11 cellular contexts compared by ENCODE assay signal in the genomic region with DNA sequence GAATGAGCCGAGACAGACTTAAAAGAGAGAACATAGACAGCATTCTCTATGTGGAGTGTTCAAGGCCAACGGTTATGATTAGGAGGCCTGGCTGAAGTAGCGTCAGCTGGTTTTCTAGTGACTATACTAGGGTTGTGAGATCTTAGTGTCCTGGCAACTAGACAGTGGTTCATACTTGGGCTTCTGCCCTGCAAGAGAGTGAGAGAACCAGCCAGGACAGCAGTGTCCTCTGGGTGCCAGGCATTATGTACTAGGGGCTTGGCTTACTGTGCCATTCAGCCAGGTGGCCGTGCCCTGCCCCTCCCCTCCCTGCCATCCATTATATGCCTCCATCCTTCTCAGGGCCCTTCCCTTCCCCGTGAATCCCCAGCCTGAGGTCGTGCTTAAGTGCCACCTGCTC. TPM values are rescaled to one million over a fixed set of nuclear protein-coding genes. Genes with fewer than 3 reads are reported as not detected.
A peak's percentile ranks its signal among the peaks of the same experiment; 100 is the strongest.
DNase-seq lines count a peak whose midpoint lies in the region; ATAC-seq and TF ChIP-seq lines count a peak whose summit lies in the region.
"Had no signal": no experiment of that assay in that cellular context is flagged by ENCODE, and none has a peak within 500 bp of the region (broad histone marks: within the 10 kb centered on the region; RNA-seq: fewer than 3 reads in every experiment).

No MANE protein-coding gene starts in this region.

- CTCF ChIA-PET in SK-N-SH (lab: Yijun Ruan, JAX) = interaction anchor here (0.7 kb wide), 1 partner anchor 40 kb away, joined by 3 read pairs; no protein-coding TSS in a partner anchor

- ATAC-seq in SK-N-SH treated with all-trans-retinoic acid at 6 μM for 48 hours (no peak), body of pancreas (no peak), HG03139 (IDR thresholded peaks at IDR 0.05; ENCODE audit: unreplicated experiment) (no peak)
- ATAC-seq: HCT116 had no signal

- no peak for TF ChIP-seq POLR2A in body of pancreas (IDR thresholded peaks at IDR 0.05)

- H3K27ac ChIP-seq in SK-N-SH (ENCODE audit: low read depth in 2 of 2, low read length in 1 of 2) (peak overlapping the region in 1 of 2 experiments; percentile 10; a peak in 1 of 4 replicates), ascending aorta (peak overlapping the region; percentile 11 to 56), muscle layer of colon (ENCODE audit: low read depth, low read length) (peak overlapping the region; percentile 7), body of pancreas (no peak overlapping the region)
- H3K27ac ChIP-seq: vagina had no signal

- H3K9ac ChIP-seq in SK-N-SH = no peak overlapping the region
- H3K9ac ChIP-seq in muscle layer of colon (ENCODE audit: low read length) = no peak overlapping the region

- TF ChIP-seq CTCF in SK-N-SH (IDR thresholded peaks at IDR 0.05) (no peak), ascending aorta (IDR thresholded peaks at IDR 0.05) (no peak), body of pancreas (IDR thresholded peaks at IDR 0.05) (no peak)

- no peaks in the 10 kb centered on the region for H3K9me3 ChIP-seq in SK-N-SH
- no peaks in the 10 kb centered on the region for H3K9me3 ChIP-seq in ascending aorta
- no peaks in the 10 kb centered on the region for H3K9me3 ChIP-seq in muscle layer of colon (ENCODE audit: low read length)
- H3K9me3 ChIP-seq in body of pancreas = no peaks in the 10 kb centered on the region
- H3K9me3 ChIP-seq: vagina had no signal

- H2AFZ ChIP-seq in SK-N-SH (ENCODE audit: low read depth) = no peak overlapping the region

- no peaks in the 10 kb centered on the region for H3K9me2 ChIP-seq in SK-N-SH

- H4K20me1 ChIP-seq in SK-N-SH (ENCODE audit: insufficient read depth) = peaks cover 66% of the 10 kb centered on the region

- no peak overlapping the region for H3K4me3 ChIP-seq in SK-N-SH (ENCODE audit: low read depth in 2 of 2, low read length in 1 of 2)
- H3K4me3 ChIP-seq in ascending aorta = no peak overlapping the region
- no peak overlapping the region for H3K4me3 ChIP-seq in muscle layer of colon (ENCODE audit: low read depth in 1 of 2, low read length in 2 of 2)
- no peak overlapping the region for H3K4me3 ChIP-seq in body of pancreas
- H3K4me3 ChIP-seq: vagina had no signal

- intact Hi-C loops in ascending aorta (cut with DNase I) = no loop called here
- intact Hi-C loops in body of pancreas (cut with DNase I) = no loop called here

- peak overlapping the region; percentile 17; the same call in 1 of the 2 replicates for H3K4me2 ChIP-seq in SK-N-SH

- peaks cover 100% of the 10 kb centered on the region for H3K79me2 ChIP-seq in SK-N-SH (ENCODE audit: insufficient read depth)

- TF ChIP-seq EP300 in SK-N-SH (IDR thresholded peaks at IDR 0.05; ENCODE audit: borderline replicate concordance in 1 of 2, low read depth in 1 of 2, low read length in 1 of 2) = no peak

- H3K36me3 ChIP-seq in SK-N-SH (replicated peaks in 1 of 2; ENCODE audit: control insufficient read depth in 1 of 2, insufficient read depth in 2 of 2, low read length in 1 of 2) (peaks cover 0 to 6% of the 10 kb centered on the region in 2 experiments), ascending aorta (no peaks in the 10 kb centered on the region), muscle layer of colon (ENCODE audit: insufficient read depth, low read length) (no peaks in the 10 kb centered on the region), body of pancreas (replicated peaks in 1 of 2; ENCODE audit: insufficient read depth in 1 of 2, low read depth in 2 of 2) (no peaks in the 10 kb centered on the region)
- H3K36me3 ChIP-seq: vagina had no signal

- WGBS in SK-N-SH (ENCODE audit: low lambda C conversion rate) = 91% methylated on average over 6 of the region's 6 CpGs
- 62 to 73% methylated on average over 6 of the region's 6 CpGs for WGBS in body of pancreas, 2 donors

- DNase-seq in SK-N-SH = no peak
- DNase-seq in ascending aorta (ENCODE audit: low spot score in 2 of 2) = no peak
- no peak for DNase-seq in body of pancreas
- DNase-seq in T-helper 9 cell = no peak
- no peak for DNase-seq in AG08396 (ENCODE audit: low spot score)
- DNase-seq: activated naive CD8-positive, alpha-beta T cell treated with anti-CD3 and anti-CD28 coated beads for 36 hours had no signal

- POLR2A ChIA-PET in SK-N-SH (lab: Yijun Ruan, JAX) = no interaction called here

- TF ChIP-seq RAD21 in SK-N-SH (IDR thresholded peaks at IDR 0.05; ENCODE audit: low read length) = no peak

- H3K27me3 ChIP-seq in SK-N-SH (ENCODE audit: insufficient read depth) (no peaks in the 10 kb centered on the region), ascending aorta (no peaks in the 10 kb centered on the region), muscle layer of colon (ENCODE audit: control insufficient read depth in 1 of 2, insufficient read depth in 2 of 2, low read length in 2 of 2) (no peaks in the 10 kb centered on the region), body of pancreas (no peaks in the 10 kb centered on the region)
- H3K27me3 ChIP-seq: vagina had no signal

- H3K4me1 ChIP-seq in SK-N-SH (ENCODE audit: control insufficient read depth in 1 of 2, insufficient read depth in 2 of 2, low read depth in 1 of 2, low read length in 1 of 2) (peaks cover 43 to 72% of the 10 kb centered on the region in 2 experiments; a peak in 3 of 4 replicates), ascending aorta (peaks cover 5 to 49% of the 10 kb centered on the region in 2 donors), muscle layer of colon (ENCODE audit: insufficient read depth, low read length) (peaks cover 54% of the 10 kb centered on the region), body of pancreas (peaks cover 22% of the 10 kb centered on the region)

- peaks cover 25% of the 10 kb centered on the region for H3F3A ChIP-seq in SK-N-SH (replicated peaks; ENCODE audit: insufficient read depth)

TF ChIP-seq in SK-N-SH, 30 proteins besides CTCF, POLR2A, EP300 and RAD21 (continues in another document):
- TF ChIP-seq FOXJ3 (CRISPR knock-in tag; IDR thresholded peaks at IDR 0.05) (no peak), YY1 (IDR thresholded peaks at IDR 0.05; ENCODE audit: low read depth) (no peak), REST (IDR thresholded peaks at IDR 0.05; ENCODE audit: low read depth, low read length) (no peak), TEAD4 (IDR thresholded peaks at IDR 0.05; ENCODE audit: borderline replicate concordance, insufficient read depth) (no peak), CHD2 (IDR thresholded peaks at IDR 0.05; ENCODE audit: low read length, partially characterized antibody) (no peak)

TF ChIP-seq in SK-N-SH treated with all-trans-retinoic acid at 6 μM for 48 hours, 23 proteins besides CTCF, POLR2A, EP300 and RAD21:
- no peak for TF ChIP-seq CSRNP3 (CRISPR knock-in tag; IDR thresholded peaks at IDR 0.05)
- TF ChIP-seq, protein P1, sequence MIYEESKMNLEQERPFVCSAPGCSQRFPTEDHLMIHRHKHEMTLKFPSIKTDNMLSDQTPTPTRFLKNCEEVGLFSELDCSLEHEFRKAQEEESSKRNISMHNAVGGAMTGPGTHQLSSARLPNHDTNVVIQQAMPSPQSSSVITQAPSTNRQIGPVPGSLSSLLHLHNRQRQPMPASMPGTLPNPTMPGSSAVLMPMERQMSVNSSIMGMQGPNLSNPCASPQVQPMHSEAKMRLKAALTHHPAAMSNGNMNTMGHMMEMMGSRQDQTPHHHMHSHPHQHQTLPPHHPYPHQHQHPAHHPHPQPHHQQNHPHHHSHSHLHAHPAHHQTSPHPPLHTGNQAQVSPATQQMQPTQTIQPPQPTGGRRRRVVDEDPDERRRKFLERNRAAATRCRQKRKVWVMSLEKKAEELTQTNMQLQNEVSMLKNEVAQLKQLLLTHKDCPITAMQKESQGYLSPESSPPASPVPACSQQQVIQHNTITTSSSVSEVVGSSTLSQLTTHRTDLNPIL (CRISPR knock-in tag; IDR thresholded peaks at IDR 0.05; ENCODE audit: low read depth) = no peak
- TF ChIP-seq TOX (CRISPR knock-in tag; IDR thresholded peaks at IDR 0.05; ENCODE audit: borderline replicate concordance) = no peak
- TF ChIP-seq ZFP30 (CRISPR knock-in tag; IDR thresholded peaks at IDR 0.05) = no peak
- TF ChIP-seq SNAI2 (CRISPR knock-in tag; IDR thresholded peaks at IDR 0.05) = no peak
- TF ChIP-seq ESRRG (CRISPR knock-in tag; IDR thresholded peaks at IDR 0.05) = no peak
- TF ChIP-seq OSR1 (CRISPR knock-in tag; IDR thresholded peaks at IDR 0.05) = no peak
- no peak for TF ChIP-seq ZFP3 (CRISPR knock-in tag; IDR thresholded peaks at IDR 0.05)

RNA-seq across cellular contexts. Expression of gene TRIO, which starts 56.8 kb away (rescaled TPM):
- polyA plus RNA-seq in SK-N-SH (2012; rRNA removed) = 225 and 229 TPM in 2 replicates
- 101 and 117 TPM in 2 replicates for polyA plus RNA-seq in SK-N-SH (2012; cell fraction: cytosol; rRNA removed)
- 1,118 and 1,202 TPM in 2 replicates for polyA plus RNA-seq in SK-N-SH (2012; cell fraction: nucleus; rRNA removed)
- total RNA-seq in ascending aorta = 262 TPM
- total RNA-seq in body of pancreas = 100 to 1,000 TPM in 1 of 2 donors, 10 to 100 TPM in 1; 62.0 to 137 TPM

Comparison
In these comparisons a context has a peak if more than half of its experiments do, and no peak if none do; other contexts are left out.
1. H3K27ac ChIP-seq: peak in ascending aorta (2 of 2) and muscle layer of colon (single experiment); none in body of pancreas (0 of 4).